29 cellular contexts compared by ENCODE assay signal in genomic region chr3:167172377-167172776, GRCh38.
"Had no signal": no experiment of that assay in that cellular context is flagged by ENCODE, and none has a peak within 500 bp of the region (broad histone marks: within the 10 kb centered on the region; RNA-seq: fewer than 3 reads in every experiment).

No MANE protein-coding gene starts in this region.

- FAIRE-seq: colon, endometrium, endothelial cell of umbilical vein, frontal cortex had no signal

- H3K27me3 ChIP-seq: colonic mucosa, dorsolateral prefrontal cortex, esophagus muscularis mucosa, esophagus squamous epithelium, foreskin keratinocyte, gastrocnemius medialis, gastroesophageal sphincter, heart left ventricle, heart right ventricle had no signal

- H3K4me1 Mint-ChIP-seq: endodermal cell had no signal

- H3K4me3 ChIP-seq: colonic mucosa, coronary artery, dorsolateral prefrontal cortex, esophagus muscularis mucosa, esophagus squamous epithelium, gastrocnemius medialis, gastroesophageal sphincter, heart left ventricle, heart right ventricle had no signal

- H3K9me3 ChIP-seq: colonic mucosa, gastrocnemius medialis had no signal

- H3K27ac Mint-ChIP-seq: dendritic cell treated with granulocyte-macrophage colony-stimulating factor and Interleukin-4, amounts not matched to agents 40 ng/mL and 50 ng/mL, for 4 days; effector memory CD8-positive, alpha-beta T cell; endodermal cell had no signal

- H3K36me3 ChIP-seq: colonic mucosa, esophagus muscularis mucosa, esophagus squamous epithelium, gastrocnemius medialis, gastroesophageal sphincter, heart left ventricle, heart right ventricle had no signal

- H3K27ac ChIP-seq: colonic mucosa, coronary artery, dorsolateral prefrontal cortex, epithelial cell of prostate, esophagus muscularis mucosa, esophagus squamous epithelium, foreskin keratinocyte, gastrocnemius medialis, gastroesophageal sphincter, heart left ventricle, heart right ventricle had no signal

- DNase-seq: colonic mucosa; cortex of kidney; dermis blood vessel endothelial cell; dorsolateral prefrontal cortex; effector CD4-positive, alpha-beta T cell; effector CD8-positive, alpha-beta T cell; effector memory CD4-positive, alpha-beta T cell; effector memory CD8-positive, alpha-beta T cell; endodermal cell; erythroblast; esophagus squamous epithelium; foreskin fibroblast; foreskin keratinocyte; foreskin melanocyte; gastrocnemius medialis; glutamatergic neuron; head of caudate nucleus; heart left ventricle; heart right ventricle had no signal

- ATAC-seq: effector memory CD8-positive, alpha-beta T cell; esophagus mucosa; foreskin keratinocyte; gastrocnemius medialis; gastroesophageal sphincter; heart left ventricle; heart right ventricle had no signal

- H3K4me1 ChIP-seq: colonic mucosa, esophagus squamous epithelium, foreskin keratinocyte, gastroesophageal sphincter had no signal

- H3K4me3 Mint-ChIP-seq: dendritic cell treated with granulocyte-macrophage colony-stimulating factor and Interleukin-4, amounts not matched to agents 40 ng/mL and 50 ng/mL, for 4 days; effector memory CD8-positive, alpha-beta T cell; endodermal cell had no signal

- H3K27me3 Mint-ChIP-seq: dendritic cell treated with granulocyte-macrophage colony-stimulating factor and Interleukin-4, amounts not matched to agents 40 ng/mL and 50 ng/mL, for 4 days; effector memory CD8-positive, alpha-beta T cell had no signal
